11 cellular contexts compared by ENCODE assay signal in genomic region chr11:72072348-72072747, GRCh38. TPM values are rescaled to one million over a fixed set of nuclear protein-coding genes. Genes with fewer than 3 reads are reported as not detected.
A peak's percentile ranks its signal among the peaks of the same experiment; 100 is the strongest.
DNase-seq lines count a peak whose midpoint lies in the region; ATAC-seq lines count a peak whose summit lies in the region.
"Had no signal": no experiment of that assay in that cellular context is flagged by ENCODE, and none has a peak within 500 bp of the region (broad histone marks: within the 10 kb centered on the region; RNA-seq: fewer than 3 reads in every experiment).

No MANE protein-coding gene starts in this region.

- no peak overlapping the region for H3K27ac Mint-ChIP-seq in activated naive CD8-positive, alpha-beta T cell treated with anti-CD3 and anti-CD28 coated beads, Interleukin-2, amount 50 U/mL, for 24 hours
- H3K27ac Mint-ChIP-seq in activated T-cell treated with anti-CD3 and anti-CD28 coated beads, Interleukin-2, amount 50 U/mL, for 24 hours: no peak overlapping the region
- H3K27ac Mint-ChIP-seq: activated B cell treated with CpG ODN at 0.5 μM for 24 hours; stimulated activated naive CD8-positive, alpha-beta T cell treated with anti-CD3 and anti-CD28 coated beads, Interleukin-15, Interleukin-2, amounts not matched to agents 100 ng/mL and 50 ng/mL, for 24 hours had no signal

- DNase-seq in right cardiac atrium (no peak), left ventricle myocardium superior (no peak), kidney glomerular epithelial cell (lab: John Stamatoyannopoulos, UW) (peak; percentile 41), germinal center (ENCODE audit: low spot score) (no peak), NCI-H1694 treated with DMSO at 0.1 percent for 48 hours (lab: John Stamatoyannopoulos, UW) (no peak)
- no peak for DNase-seq in activated naive CD8-positive, alpha-beta T cell treated with anti-CD3 and anti-CD28 coated beads, Interleukin-2, amount 50 U/mL, for 24 hours
- DNase-seq in activated T-cell treated with anti-CD3 and anti-CD28 coated beads, Interleukin-2, amount 50 U/mL, for 24 hours: no peak
- DNase-seq: activated B cell treated with CpG ODN at 0.5 μM for 24 hours, GDM1 had no signal

- no peaks in the 10 kb centered on the region for H3K27me3 Mint-ChIP-seq in activated naive CD8-positive, alpha-beta T cell treated with anti-CD3 and anti-CD28 coated beads, Interleukin-2, amount 50 U/mL, for 24 hours
- no peaks in the 10 kb centered on the region for H3K27me3 Mint-ChIP-seq in activated T-cell treated with anti-CD3 and anti-CD28 coated beads, Interleukin-2, amount 50 U/mL, for 24 hours
- H3K27me3 Mint-ChIP-seq: activated B cell treated with CpG ODN at 0.5 μM for 24 hours; stimulated activated naive CD8-positive, alpha-beta T cell treated with anti-CD3 and anti-CD28 coated beads, Interleukin-15, Interleukin-2, amounts not matched to agents 100 ng/mL and 50 ng/mL, for 24 hours had no signal

- H3K27ac ChIP-seq in right cardiac atrium (ENCODE audit: low read length): no peak overlapping the region

- no peaks in the 10 kb centered on the region for H3K9me3 ChIP-seq in right cardiac atrium (ENCODE audit: control insufficient read depth, low read length)

- H3K4me3 ChIP-seq in right cardiac atrium (ENCODE audit: low read length): no peak overlapping the region

- intact Hi-C loops in right cardiac atrium (cut with DNase I): no loop called here
- intact Hi-C loops in left ventricle myocardium superior (cut with micrococcal nuclease): no loop called here

- ATAC-seq in right cardiac atrium (peak; percentile 41 to 73), left ventricle myocardium superior (no peak), HG03442 (IDR thresholded peaks at IDR 0.05; ENCODE audit: unreplicated experiment) (no peak)
- ATAC-seq in activated naive CD8-positive, alpha-beta T cell treated with anti-CD3 and anti-CD28 coated beads, Interleukin-2, amount 50 U/mL, for 24 hours: peak; percentile 59

- no peaks in the 10 kb centered on the region for H3K27me3 ChIP-seq in right cardiac atrium (ENCODE audit: control insufficient read depth, insufficient read depth)

- peaks cover 48% of the 10 kb centered on the region for H3K4me1 Mint-ChIP-seq in activated naive CD8-positive, alpha-beta T cell treated with anti-CD3 and anti-CD28 coated beads, Interleukin-2, amount 50 U/mL, for 24 hours
- peaks cover 55% of the 10 kb centered on the region for H3K4me1 Mint-ChIP-seq in activated T-cell treated with anti-CD3 and anti-CD28 coated beads, Interleukin-2, amount 50 U/mL, for 24 hours (ENCODE audit: low read depth)

- H3K9me3 Mint-ChIP-seq in activated naive CD8-positive, alpha-beta T cell treated with anti-CD3 and anti-CD28 coated beads, Interleukin-2, amount 50 U/mL, for 24 hours: no peaks in the 10 kb centered on the region
- H3K9me3 Mint-ChIP-seq in activated T-cell treated with anti-CD3 and anti-CD28 coated beads, Interleukin-2, amount 50 U/mL, for 24 hours: no peaks in the 10 kb centered on the region
- H3K9me3 Mint-ChIP-seq: activated B cell treated with CpG ODN at 0.5 μM for 24 hours; stimulated activated naive CD8-positive, alpha-beta T cell treated with anti-CD3 and anti-CD28 coated beads, Interleukin-15, Interleukin-2, amounts not matched to agents 100 ng/mL and 50 ng/mL, for 24 hours had no signal

- H3K4me1 ChIP-seq in right cardiac atrium (ENCODE audit: control insufficient read depth, insufficient read depth, low read length): peaks cover 5% of the 10 kb centered on the region

- no peak overlapping the region for H3K4me3 Mint-ChIP-seq in activated naive CD8-positive, alpha-beta T cell treated with anti-CD3 and anti-CD28 coated beads, Interleukin-2, amount 50 U/mL, for 24 hours
- H3K4me3 Mint-ChIP-seq in activated T-cell treated with anti-CD3 and anti-CD28 coated beads, Interleukin-2, amount 50 U/mL, for 24 hours: no peak overlapping the region
- H3K4me3 Mint-ChIP-seq: activated B cell treated with CpG ODN at 0.5 μM for 24 hours; stimulated activated naive CD8-positive, alpha-beta T cell treated with anti-CD3 and anti-CD28 coated beads, Interleukin-15, Interleukin-2, amounts not matched to agents 100 ng/mL and 50 ng/mL, for 24 hours had no signal

- WGBS in right cardiac atrium: 71% methylated on average over 3 of the region's 3 CpGs

- peaks cover 19% of the 10 kb centered on the region for H3K36me3 Mint-ChIP-seq in activated naive CD8-positive, alpha-beta T cell treated with anti-CD3 and anti-CD28 coated beads, Interleukin-2, amount 50 U/mL, for 24 hours (ENCODE audit: low read depth)
- peaks cover 64% of the 10 kb centered on the region for H3K36me3 Mint-ChIP-seq in activated T-cell treated with anti-CD3 and anti-CD28 coated beads, Interleukin-2, amount 50 U/mL, for 24 hours (ENCODE audit: low read depth)

RNA-seq across cellular contexts. Expression of gene NUMA1, which starts 8.0 kb away (rescaled TPM):
- 100 to 1,000 TPM in 3 of 4 donors, 10 to 100 TPM in 1; 75.8 to 125 (median 102) TPM for total RNA-seq in right cardiac atrium
- 104 TPM for polyA plus RNA-seq in right cardiac atrium
- 85.7 TPM for total RNA-seq in left ventricle myocardium superior

RNA-seq across cellular contexts. Expression of gene LRRC51, which starts 8.3 kb away (rescaled TPM):
- total RNA-seq in right cardiac atrium (1 to 10 TPM; 3.8 to 5.5 (median 4.9) TPM), left ventricle myocardium superior (5.4 TPM)
- polyA plus RNA-seq in right cardiac atrium: 3.8 TPM

RNA-seq across cellular contexts. Expression of gene LAMTOR1, which starts 30.7 kb away (rescaled TPM):
- total RNA-seq in right cardiac atrium (10 to 100 TPM; 70.7 to 88.5 (median 80.7) TPM), left ventricle myocardium superior (75.6 TPM)
- 124 TPM for polyA plus RNA-seq in right cardiac atrium

RNA-seq across cellular contexts. Expression of gene TOMT, which starts 33.4 kb away (rescaled TPM):
- not detected for total RNA-seq in right cardiac atrium
- polyA plus RNA-seq in right cardiac atrium: not detected
- not detected for total RNA-seq in left ventricle myocardium superior
- total RNA-seq: activated B cell treated with CpG ODN at 0.5 μM for 24 hours had no signal

RNA-seq across cellular contexts. Expression of gene ANAPC15, which starts 40.1 kb away (rescaled TPM):
- total RNA-seq in right cardiac atrium: 10 to 100 TPM; 36.3 to 50.1 (median 40.0) TPM
- 77.7 TPM for polyA plus RNA-seq in right cardiac atrium
- 51.7 TPM for total RNA-seq in left ventricle myocardium superior

Comparison
In these comparisons a context has a peak if more than half of its experiments do, and no peak if none do; other contexts are left out.
1. ATAC-seq: peak in right cardiac atrium (2 of 2) and activated naive CD8-positive, alpha-beta T cell treated with anti-CD3 and anti-CD28 coated beads, Interleukin-2, amount 50 U/mL, for 24 hours (single experiment); none in left ventricle myocardium superior (single experiment) and HG03442 (single experiment).